ENCODE assay signal across 10 cellular contexts in the genomic region with DNA sequence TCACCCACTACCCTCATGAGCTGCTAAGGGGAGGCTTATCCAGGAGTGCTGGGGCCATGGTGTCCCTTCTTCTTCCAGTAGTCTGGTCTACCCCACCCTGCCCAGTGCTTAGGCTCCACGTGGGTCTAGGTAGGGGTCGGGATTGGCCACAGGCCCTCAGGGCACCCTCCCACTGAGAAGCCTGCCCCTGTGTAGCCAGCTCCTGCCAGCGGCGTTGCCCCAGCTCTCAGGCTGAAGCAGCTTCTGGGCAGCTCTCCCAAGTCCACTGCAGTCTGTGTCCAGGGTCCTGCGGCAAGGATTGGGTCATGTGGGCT. TPM values are rescaled to one million over a fixed set of nuclear protein-coding genes. Genes with fewer than 3 reads are reported as not detected.
DNase-seq lines count a peak whose midpoint lies in the region; ATAC-seq and TF ChIP-seq lines count a peak whose summit lies in the region.
"Had no signal": no experiment of that assay in that cellular context is flagged by ENCODE, and none has a peak within 500 bp of the region (broad histone marks: within the 10 kb centered on the region; RNA-seq: fewer than 3 reads in every experiment).

No MANE protein-coding gene starts in this region.

- H3K14ac ChIP-seq in trophoblast cell (ENCODE audit: low read length), result no peak overlapping the region

- H2BK12ac ChIP-seq in trophoblast cell (ENCODE audit: low read length), result no peak overlapping the region

- H2BK120ac ChIP-seq in trophoblast cell (ENCODE audit: insufficient read depth, low read length, poor library complexity), result no peak overlapping the region

- H4K91ac ChIP-seq in trophoblast cell (ENCODE audit: low read depth, low read length), result no peak overlapping the region

- H2AFZ ChIP-seq in trophoblast cell (ENCODE audit: insufficient read depth, low read length, poor library complexity), result no peak overlapping the region

- peak; percentile 29 for ATAC-seq in Right ventricle myocardium inferior
- peak; percentile 43 for ATAC-seq in HG03354 (IDR thresholded peaks at IDR 0.05; ENCODE audit: poor library complexity, severe bottlenecking, unreplicated experiment)
- peak; percentile 37 for ATAC-seq in foreskin keratinocyte
- peak; percentile 33 to 67 for ATAC-seq in stimulated activated naive B cell treated with anti-CD40 and anti-IgM and Interleukin-4, amounts not matched to agents 10 μg/mL and 1 μg/mL and 100 μg/mL, for 72 hours (replicated peaks)
- no peak for ATAC-seq in GM21423 (IDR thresholded peaks at IDR 0.05; ENCODE audit: unreplicated experiment)
- no peak for ATAC-seq in HG03342 (IDR thresholded peaks at IDR 0.05; ENCODE audit: unreplicated experiment)

- no peak overlapping the region for H4K12ac ChIP-seq in trophoblast cell (ENCODE audit: low read depth, low read length)

- DNase-seq in Right ventricle myocardium inferior (ENCODE audit: missing footprints), result no peak
- no peak for DNase-seq in left ventricle myocardium inferior
- no peak for DNase-seq in foreskin keratinocyte
- no peak for DNase-seq in stimulated activated naive B cell treated with anti-CD40 and anti-IgM and Interleukin-4, amounts not matched to agents 10 μg/mL and 1 μg/mL and 100 μg/mL, for 72 hours
- no peak for DNase-seq in trophoblast cell

- H3K79me2 ChIP-seq in trophoblast cell (ENCODE audit: control insufficient read depth, insufficient read depth, low read length, poor library complexity), result no peaks in the 10 kb centered on the region

- no CpG with 5 or more reads among the region's 5 CpGs for WGBS in trophoblast cell (ENCODE audit: extremely low coverage, insufficient coverage, insufficient read length)

- no peak overlapping the region for H4K8ac ChIP-seq in trophoblast cell (ENCODE audit: low read depth, low read length)

- intact Hi-C loops in Right ventricle myocardium inferior (cut with DNase I), result loop anchor here (2.0 kb wide), 1 partner anchor 70 kb away; a partner anchor contains a TSS
- intact Hi-C loops in left ventricle myocardium inferior (cut with micrococcal nuclease), result no loop called here

- no peaks in the 10 kb centered on the region for H3K79me1 ChIP-seq in trophoblast cell (ENCODE audit: low read length)

- no peaks in the 10 kb centered on the region for H3K4me1 ChIP-seq in left ventricle myocardium inferior
- H3K4me1 ChIP-seq in foreskin keratinocyte, result no peaks in the 10 kb centered on the region
- H3K4me1 ChIP-seq in trophoblast cell (ENCODE audit: control insufficient read depth in 1 of 2, insufficient read depth in 2 of 2, low read length in 2 of 2), result no peaks in the 10 kb centered on the region
- H3K4me1 ChIP-seq: HAP-1, prostate gland had no signal

- H2AK5ac ChIP-seq in trophoblast cell (ENCODE audit: low read length), result no peak overlapping the region

- H3K27me3 Mint-ChIP-seq in stimulated activated naive B cell treated with anti-CD40 and anti-IgM and Interleukin-4, amounts not matched to agents 10 μg/mL and 1 μg/mL and 100 μg/mL, for 72 hours, result peaks cover 5 to 14% of the 10 kb centered on the region in 2 donors

- no peak overlapping the region for H3K23ac ChIP-seq in trophoblast cell (ENCODE audit: low read length)

- H3K18ac ChIP-seq in trophoblast cell (ENCODE audit: low read length), result no peak overlapping the region

- no peaks in the 10 kb centered on the region for H3K36me3 Mint-ChIP-seq in stimulated activated naive B cell treated with anti-CD40 and anti-IgM and Interleukin-4, amounts not matched to agents 10 μg/mL and 1 μg/mL and 100 μg/mL, for 72 hours

- no peak overlapping the region for H3K4me3 Mint-ChIP-seq in stimulated activated naive B cell treated with anti-CD40 and anti-IgM and Interleukin-4, amounts not matched to agents 10 μg/mL and 1 μg/mL and 100 μg/mL, for 72 hours

- no peak overlapping the region for H3K27ac Mint-ChIP-seq in stimulated activated naive B cell treated with anti-CD40 and anti-IgM and Interleukin-4, amounts not matched to agents 10 μg/mL and 1 μg/mL and 100 μg/mL, for 72 hours

- no peaks in the 10 kb centered on the region for H3K9me3 Mint-ChIP-seq in stimulated activated naive B cell treated with anti-CD40 and anti-IgM and Interleukin-4, amounts not matched to agents 10 μg/mL and 1 μg/mL and 100 μg/mL, for 72 hours

- no peak overlapping the region for H3K4ac ChIP-seq in trophoblast cell (ENCODE audit: low read depth, low read length)

- H3K27me3 ChIP-seq in left ventricle myocardium inferior (ENCODE audit: low read depth) (peaks cover 60% of the 10 kb centered on the region), foreskin keratinocyte (peaks cover 14% of the 10 kb centered on the region), trophoblast cell (ENCODE audit: insufficient read depth, low read length) (peaks cover under 1% of the 10 kb centered on the region)

- H3K27ac ChIP-seq in left ventricle myocardium inferior (replicated peaks) (no peak overlapping the region), foreskin keratinocyte (no peak overlapping the region), trophoblast cell (ENCODE audit: low read depth, low read length) (no peak overlapping the region)
- H3K27ac ChIP-seq: prostate gland had no signal

- no peak overlapping the region for H3K9ac ChIP-seq in trophoblast cell (ENCODE audit: low read length)

- TF ChIP-seq CTCF in left ventricle myocardium inferior (IDR thresholded peaks at IDR 0.05; ENCODE audit: borderline replicate concordance), result no peak
- no peak for TF ChIP-seq CTCF in foreskin keratinocyte (conservative IDR thresholded peaks at IDR 0.05)

- peaks cover 8 to 13% of the 10 kb centered on the region in 2 donors for H3K4me1 Mint-ChIP-seq in stimulated activated naive B cell treated with anti-CD40 and anti-IgM and Interleukin-4, amounts not matched to agents 10 μg/mL and 1 μg/mL and 100 μg/mL, for 72 hours

- no peak overlapping the region for H3K4me3 ChIP-seq in left ventricle myocardium inferior
- H3K4me3 ChIP-seq in trophoblast cell (ENCODE audit: low read depth, low read length), result no peak overlapping the region
- H3K4me3 ChIP-seq: HAP-1, prostate gland had no signal

- H3K9me3 ChIP-seq in left ventricle myocardium inferior (replicated peaks) (no peaks in the 10 kb centered on the region), trophoblast cell (ENCODE audit: insufficient read depth, low read depth, low read length) (no peaks in the 10 kb centered on the region)
- H3K9me3 ChIP-seq: prostate gland had no signal

- H3K36me3 ChIP-seq in left ventricle myocardium inferior (no peaks in the 10 kb centered on the region), trophoblast cell (ENCODE audit: control insufficient read depth in 1 of 2, insufficient read depth in 2 of 2, low read length in 2 of 2) (no peaks in the 10 kb centered on the region)
- H3K36me3 ChIP-seq: HAP-1, prostate gland had no signal

- H3K4me2 ChIP-seq in trophoblast cell (ENCODE audit: low read length), result no peak overlapping the region

- no peak overlapping the region for H2BK5ac ChIP-seq in trophoblast cell (ENCODE audit: low read depth, low read length, poor library complexity)

RNA-seq across cellular contexts. Expression of a gene that starts 24.0 kb away (rescaled TPM):
- total RNA-seq in Right ventricle myocardium inferior, result 11.7 TPM
- total RNA-seq in left ventricle myocardium inferior, result 12.9 TPM
- total RNA-seq in foreskin keratinocyte, result 0.39 and 0.71 TPM in 2 replicates
- 0.02 and 0.10 TPM in 2 replicates for polyA plus RNA-seq in foreskin keratinocyte
- polyA plus RNA-seq in trophoblast cell (2013), result 1.0 and 1.2 TPM in 2 replicates

Comparison
In these comparisons a context has a peak if more than half of its experiments do, and no peak if none do; other contexts are left out.
1. ATAC-seq: peak in Right ventricle myocardium inferior (single experiment), HG03354 (single experiment), foreskin keratinocyte (single experiment) and stimulated activated naive B cell treated with anti-CD40 and anti-IgM and Interleukin-4, amounts not matched to agents 10 μg/mL and 1 μg/mL and 100 μg/mL, for 72 hours (2 of 2); none in GM21423 (single experiment) and HG03342 (single experiment).